In the genomic region with DNA sequence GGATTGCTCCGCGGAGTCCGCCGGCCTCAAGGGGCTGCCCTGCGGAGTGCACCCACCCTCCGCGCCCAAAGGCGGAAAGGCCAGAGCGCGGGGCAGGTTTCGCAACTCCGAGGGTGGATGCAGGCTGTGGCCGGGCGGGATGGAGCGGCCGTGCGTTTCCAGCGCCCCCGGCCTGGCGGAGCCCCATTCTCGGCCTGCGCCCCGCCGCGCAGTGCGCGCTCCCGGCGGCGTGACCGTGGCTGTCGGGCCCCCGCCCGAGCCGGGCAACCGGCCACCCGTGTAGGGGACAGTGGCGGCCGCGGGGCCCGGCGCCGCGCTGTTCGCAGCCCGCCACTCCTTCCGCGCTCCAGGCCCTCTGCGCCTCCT, we compare ENCODE assay signal across 8 cellular contexts. TPM values are rescaled to one million over a fixed set of nuclear protein-coding genes. Genes with fewer than 3 reads are reported as not detected.
DNase-seq lines count a peak whose midpoint lies in the region; ATAC-seq and TF ChIP-seq lines count a peak whose summit lies in the region.

No MANE protein-coding gene starts in this region.

- 1% methylated on average over 48 to 49 of the region's 49 CpGs for WGBS in esophagus, 2 donors

- peak overlapping the region; percentile 82 for H3K9ac ChIP-seq in SU-DHL-6 (ENCODE audit: low read length)

- peaks cover 12% of the 10 kb centered on the region for H3F3A ChIP-seq in SU-DHL-6 (ENCODE audit: insufficient read depth)

- peak overlapping the region; percentile 70 for H3K27ac ChIP-seq in SU-DHL-6 (ENCODE audit: low read depth, low read length)
- H3K27ac ChIP-seq in esophagus (ENCODE audit: low read depth in 2 of 2, low read length in 1 of 2) = peak overlapping the region; percentile 94 to 98

- H3K4me3 ChIP-seq in SU-DHL-6 (ENCODE audit: insufficient read depth, low read length, poor library complexity, severe bottlenecking) (peak overlapping the region; percentile 68), esophagus (ENCODE audit: low read depth in 1 of 2, low read length in 2 of 2) (peak overlapping the region; percentile 66 to 93)

- no peaks in the 10 kb centered on the region for H3K27me3 ChIP-seq in SU-DHL-6 (ENCODE audit: low read length)
- no peaks in the 10 kb centered on the region for H3K27me3 ChIP-seq in esophagus (ENCODE audit: control insufficient read depth in 1 of 2, insufficient read depth in 2 of 2, low read length in 2 of 2)

- H3K36me3 Mint-ChIP-seq in naive thymus-derived CD8-positive, alpha-beta T cell = peaks cover 0 to 2% (median 0%) of the 10 kb centered on the region in 3 donors

- H3K4me1 ChIP-seq in esophagus (ENCODE audit: control insufficient read depth in 2 of 2, insufficient read depth in 2 of 2, low read length in 1 of 2) = peaks cover 0 to 6% of the 10 kb centered on the region in 2 donors

- no peaks in the 10 kb centered on the region for H3K9me3 Mint-ChIP-seq in naive thymus-derived CD8-positive, alpha-beta T cell

- H4K20me1 ChIP-seq in SU-DHL-6 (ENCODE audit: low read depth, low read length) = peaks cover 2% of the 10 kb centered on the region; the same call in 1 of the 2 replicates

- peak overlapping the region; percentile 67 for H2AFZ ChIP-seq in SU-DHL-6 (ENCODE audit: low read depth, low read length, severe bottlenecking)

- peaks cover 43% of the 10 kb centered on the region for H3K79me2 ChIP-seq in SU-DHL-6 (ENCODE audit: insufficient read depth, low read length)

- no peak for TF ChIP-seq CTCF in SU-DHL-6 (IDR thresholded peaks at IDR 0.05; ENCODE audit: insufficient read depth, low read length, poor library complexity, severe bottlenecking)

- H3K4me3 Mint-ChIP-seq in naive thymus-derived CD8-positive, alpha-beta T cell = peak overlapping the region; percentile 91 to 98 (median 95)

- ATAC-seq in HG02759 (IDR thresholded peaks at IDR 0.05; ENCODE audit: unreplicated experiment) = peak; percentile 31
- peak; percentile 1 to 9 for ATAC-seq in naive thymus-derived CD8-positive, alpha-beta T cell

- H3K27ac Mint-ChIP-seq in naive thymus-derived CD8-positive, alpha-beta T cell = peak overlapping the region in 2 of 10 donors; percentile 97 to 98

- POLR2A ChIA-PET in naive thymus-derived CD8-positive, alpha-beta T cell (lab: Charles Lee) = interaction anchor here (0.6 to 2.0 kb wide), 4 partner anchors 37 to 423 kb away, joined by 3 to 11 read pairs (median 6); partner anchors contain the start of gene NAA15

- H3K9me3 ChIP-seq in SU-DHL-6 (ENCODE audit: insufficient read depth, low read length) = no peaks in the 10 kb centered on the region
- no peaks in the 10 kb centered on the region for H3K9me3 ChIP-seq in esophagus (ENCODE audit: control insufficient read depth in 2 of 2, insufficient read depth in 1 of 2, low read depth in 1 of 2, low read length in 1 of 2)

- DNase-seq in DMS53 (lab: John Stamatoyannopoulos, UW) (peak; percentile 65), DMS53 treated with DMSO at 0.1 percent for 48 hours (lab: John Stamatoyannopoulos, UW; ENCODE audit: unreplicated experiment) (no peak), NCI-H1105 treated with DMSO at 0.1 percent for 48 hours (lab: John Stamatoyannopoulos, UW) (no peak), retina (no peak)
- DNase-seq in naive thymus-derived CD8-positive, alpha-beta T cell = peak in 3 of 10 donors; percentile 9 to 20 (median 13)

- peak overlapping the region; percentile 89 for H3K4me2 ChIP-seq in SU-DHL-6 (ENCODE audit: low read depth, low read length, poor library complexity, severe bottlenecking)

- peaks cover 13 to 56% (median 32%) of the 10 kb centered on the region in 4 donors for H3K4me1 Mint-ChIP-seq in naive thymus-derived CD8-positive, alpha-beta T cell

- peaks cover 0 to 16% (median 3%) of the 10 kb centered on the region in 5 donors for H3K27me3 Mint-ChIP-seq in naive thymus-derived CD8-positive, alpha-beta T cell

- H3K9me2 ChIP-seq in SU-DHL-6 (replicated peaks; ENCODE audit: insufficient read depth, low read length) = no peaks in the 10 kb centered on the region

- no peaks in the 10 kb centered on the region for H3K36me3 ChIP-seq in SU-DHL-6 (ENCODE audit: low read length)
- no peaks in the 10 kb centered on the region for H3K36me3 ChIP-seq in esophagus (ENCODE audit: control insufficient read depth in 2 of 2, insufficient read depth in 2 of 2, low read length in 1 of 2)

RNA-seq across cellular contexts. Expression of gene SETD7, which starts 0.3 kb away (rescaled TPM):
- 10 to 100 TPM in 1 of 2 donors, 1 to 10 TPM in 1; 9.9 to 12.0 TPM for polyA plus RNA-seq in esophagus
- total RNA-seq in naive thymus-derived CD8-positive, alpha-beta T cell = 1 to 10 TPM; 2.3 to 2.7 TPM
- under 1 TPM; 0.09 to 0.36 (median 0.32) TPM for polyA plus RNA-seq in naive thymus-derived CD8-positive, alpha-beta T cell

Comparison
In these comparisons a context has a peak if more than half of its experiments do, and no peak if none do; other contexts are left out.
1. RNA of gene SETD7, which starts 0.3 kb away (polyA plus RNA-seq): 9.9 to 12.0 TPM in esophagus; 0.09 to 0.36 TPM in naive thymus-derived CD8-positive, alpha-beta T cell; every median in the first group is over 4 times any median in the second.